In genomic region chr19:2633693-2634075, GRCh38 we compare ENCODE assay signal across 19 cellular contexts.
A peak's percentile ranks its signal among the peaks of the same experiment; 100 is the strongest.
DNase-seq lines count a peak whose midpoint lies in the region; ATAC-seq, FAIRE-seq and TF ChIP-seq lines count a peak whose summit lies in the region.
"Had no signal": no experiment of that assay in that cellular context is flagged by ENCODE, and none has a peak within 500 bp of the region (broad histone marks: within the 10 kb centered on the region; RNA-seq: fewer than 3 reads in every experiment).

No MANE protein-coding gene starts in this region.

- no peak overlapping the region; the same call in 1 of the 2 replicates for H2AFZ ChIP-seq in GM12878 (ENCODE audit: control insufficient read depth, low read depth, low read length)
- peak overlapping the region; percentile 48 for H2AFZ ChIP-seq in neuronal stem cell (ENCODE audit: low read length)
- H2AFZ ChIP-seq: GM23248 had no signal

- 3% methylated on average over 12 of the region's 12 CpGs for WGBS in GM12878 (ENCODE audit: insufficient coverage, insufficient replicate concordance, low lambda C conversion rate, missing lambda C conversion rate)
- WGBS in neuronal stem cell (ENCODE audit: extremely low coverage in 2 of 2, insufficient read length in 2 of 2, insufficient replicate concordance in 1 of 2), 2 donors, result no CpG with 5 or more reads among the region's 12 CpGs

- peaks cover 11% of the 10 kb centered on the region for H3K9me3 Mint-ChIP-seq in natural killer cell treated with Interleukin-12 subunit alpha and Interleukin-12 subunit beta and Interleukin-15 and Interleukin-18, amount 100 ng/mL, for 72 hours
- no peaks in the 10 kb centered on the region for H3K9me3 Mint-ChIP-seq in natural killer cell

- peaks cover 14% of the 10 kb centered on the region for H3K9me3 ChIP-seq in GM12878 (replicated peaks; ENCODE audit: control insufficient read depth, insufficient read depth, low read length)
- H3K9me3 ChIP-seq in neuronal stem cell (replicated peaks in 1 of 2; ENCODE audit: control insufficient read depth in 2 of 2, insufficient read depth in 1 of 2, low read depth in 1 of 2, low read length in 2 of 2), result peaks cover 0 to 5% of the 10 kb centered on the region in 2 donors
- peaks cover 0 to 10% (median 0%) of the 10 kb centered on the region in 4 donors for H3K9me3 ChIP-seq in Peyer's patch
- H3K9me3 ChIP-seq in mucosa of descending colon, result peaks cover 13% of the 10 kb centered on the region

- H4K8ac ChIP-seq in neuronal stem cell (ENCODE audit: low read depth, low read length), result no peak overlapping the region

- H3K4me3 Mint-ChIP-seq in natural killer cell treated with Interleukin-12 subunit alpha and Interleukin-12 subunit beta and Interleukin-15 and Interleukin-18, amount 100 ng/mL, for 72 hours, result no peak overlapping the region
- no peak overlapping the region for H3K4me3 Mint-ChIP-seq in natural killer cell

- no peak overlapping the region for H2BK5ac ChIP-seq in neuronal stem cell (ENCODE audit: low read length)

- no peaks in the 10 kb centered on the region for H4K20me1 ChIP-seq in GM12878 (ENCODE audit: control insufficient read depth, insufficient read depth)

- SMC1A ChIA-PET in GM12878 (lab: Charles Lee; ENCODE audit: uncharacterized antibody, unreplicated experiment), result interaction anchor here (1.3 kb wide), 1 partner anchor 157 kb away, joined by 4 read pairs; no protein-coding TSS in a partner anchor

- no peaks in the 10 kb centered on the region for H3K79me1 ChIP-seq in neuronal stem cell (ENCODE audit: low read depth, low read length)

- TF ChIP-seq POLR2A in GM12878 (IDR thresholded peaks at IDR 0.05; ENCODE audit: low read depth, low read length) (no peak), Peyer's patch (IDR thresholded peaks at IDR 0.05) (no peak)

- TF ChIP-seq CTCF in natural killer cell (IDR thresholded peaks at IDR 0.05) (no peak), GM12878 (IDR thresholded peaks at IDR 0.05 in 2 of 3, conservative IDR thresholded peaks at IDR 0.05 in 1 of 3; ENCODE audit: control insufficient read depth in 2 of 3, extremely low read depth in 1 of 3, insufficient read depth in 1 of 3, low read depth in 3 of 3, low read length in 3 of 3) (no peak), Peyer's patch (IDR thresholded peaks at IDR 0.05) (no peak), mucosa of descending colon (IDR thresholded peaks at IDR 0.05) (no peak)

- FAIRE-seq in GM12878 (lab: Jason Lieb, UNC), result no peak
- FAIRE-seq: GM12891, small intestine, urothelium cell line had no signal

- H3K4me1 Mint-ChIP-seq in natural killer cell treated with Interleukin-12 subunit alpha and Interleukin-12 subunit beta and Interleukin-15 and Interleukin-18, amount 100 ng/mL, for 72 hours (ENCODE audit: low read depth in 2 of 2), result peaks cover 23 to 35% of the 10 kb centered on the region in 2 donors
- H3K4me1 Mint-ChIP-seq in natural killer cell, result peaks cover 30 to 43% of the 10 kb centered on the region in 2 donors

- H2BK12ac ChIP-seq in neuronal stem cell (ENCODE audit: low read length), result no peak overlapping the region

- BruUV-seq in GM12878 (replicated peaks; lab: Mats Ljungman, UMichigan), result no TSS peak

- H3K27me3 ChIP-seq in GM12878 (replicated peaks in 1 of 2; ENCODE audit: control insufficient read depth in 2 of 2, insufficient read depth in 2 of 2, low read length in 1 of 2), result no peaks in the 10 kb centered on the region
- H3K27me3 ChIP-seq in neuronal stem cell (ENCODE audit: control insufficient read depth in 3 of 3, insufficient read depth in 3 of 3, low read depth in 1 of 3, low read length in 3 of 3), result peaks cover 0 to 7% (median 0%) of the 10 kb centered on the region in 3 experiments
- no peaks in the 10 kb centered on the region for H3K27me3 ChIP-seq in Peyer's patch
- H3K27me3 ChIP-seq: breast epithelium had no signal

- H3K4me3 ChIP-seq in GM12878 (no peak overlapping the region), neuronal stem cell (ENCODE audit: low read length in 2 of 2) (no peak overlapping the region), Peyer's patch (no peak overlapping the region), mucosa of descending colon (no peak overlapping the region)
- H3K4me3 ChIP-seq: GM23248 had no signal

- no peak overlapping the region for H2BK120ac ChIP-seq in neuronal stem cell (ENCODE audit: low read depth, low read length)

- H3K9ac ChIP-seq in GM12878 (ENCODE audit: control insufficient read depth, insufficient read depth, low read length) (no peak overlapping the region), neuronal stem cell (ENCODE audit: low read depth, low read length, poor library complexity) (no peak overlapping the region)
- H3K9ac ChIP-seq: GM23248 had no signal

- H3K36me3 ChIP-seq in GM12878 (ENCODE audit: control insufficient read depth in 2 of 2, insufficient read depth in 2 of 2, low read length in 1 of 2) (no peaks in the 10 kb centered on the region), neuronal stem cell (replicated peaks in 1 of 2; ENCODE audit: control insufficient read depth in 2 of 2, insufficient read depth in 2 of 2, low read length in 2 of 2) (no peaks in the 10 kb centered on the region), Peyer's patch (no peaks in the 10 kb centered on the region), mucosa of descending colon (ENCODE audit: low read depth) (no peaks in the 10 kb centered on the region)
- H3K36me3 ChIP-seq: breast epithelium had no signal

- no peak overlapping the region for H4K91ac ChIP-seq in neuronal stem cell (ENCODE audit: low read depth, low read length, poor library complexity)

- POLR2A ChIA-PET in GM12878 (lab: Charles Lee), result interaction anchor here (1.1 to 1.9 kb wide), 3 partner anchors 13 to 158 kb away, joined by 3 to 6 read pairs (median 5); partner anchors contain the start of gene GADD45B

- in situ Hi-C loops in GM12878 (cut with MboI), result no loop called here

- H3K27me3 Mint-ChIP-seq in natural killer cell treated with Interleukin-12 subunit alpha and Interleukin-12 subunit beta and Interleukin-15 and Interleukin-18, amount 100 ng/mL, for 72 hours, result no peaks in the 10 kb centered on the region
- peaks cover 0 to 2% of the 10 kb centered on the region in 2 donors for H3K27me3 Mint-ChIP-seq in natural killer cell (ENCODE audit: low read depth in 2 of 2)

- intact Hi-C loops in natural killer cell (cut with micrococcal nuclease), result no loop called here
- intact Hi-C loops in GM12878 (cut with micrococcal nuclease; ENCODE audit: unreplicated experiment), result no loop called here
- intact Hi-C loops in mucosa of descending colon (cut with DNase I, micrococcal nuclease), result no loop called here

- H3K27ac Mint-ChIP-seq in natural killer cell treated with Interleukin-12 subunit alpha and Interleukin-12 subunit beta and Interleukin-15 and Interleukin-18, amount 100 ng/mL, for 72 hours, result peak overlapping the region; percentile 23 to 29
- no peak overlapping the region for H3K27ac Mint-ChIP-seq in natural killer cell
- H3K27ac Mint-ChIP-seq: activated naive CD4-positive, alpha-beta T cell treated with anti-CD3 and anti-CD28 coated beads, Interleukin-2, amount 50 U/mL, for 72 hours had no signal

- RAD21 ChIA-PET in GM12878 (lab: Charles Lee; ENCODE audit: unreplicated experiment), result interaction anchor here (1.8 to 2.0 kb wide), 3 partner anchors 13 to 161 kb away, joined by 4 to 8 read pairs (median 5); partner anchors contain the start of gene GADD45B

- H3K18ac ChIP-seq in neuronal stem cell (ENCODE audit: low read length), result no peak overlapping the region

- no peak for TF ChIP-seq RAD21 in GM12878 (IDR thresholded peaks at IDR 0.05; ENCODE audit: insufficient read depth, low read depth, low read length)

- TF ChIP-seq EP300 in GM12878 (IDR thresholded peaks at IDR 0.05; ENCODE audit: borderline replicate concordance in 1 of 2, control insufficient read depth in 1 of 2, low read depth in 2 of 2, low read length in 2 of 2), result no peak

- H2AK5ac ChIP-seq in neuronal stem cell (ENCODE audit: low read depth, low read length), result no peak overlapping the region

- H3K4ac ChIP-seq in neuronal stem cell (ENCODE audit: low read length), result no peak overlapping the region

- H3K14ac ChIP-seq in neuronal stem cell (ENCODE audit: low read length), result no peak overlapping the region

- peak overlapping the region; percentile 31; the same call in 1 of the 2 replicates for H3K4me2 ChIP-seq in GM12878 (ENCODE audit: control insufficient read depth, insufficient read depth)
- no peak overlapping the region for H3K4me2 ChIP-seq in neuronal stem cell (ENCODE audit: insufficient read depth, low read length, poor library complexity, severe bottlenecking)

- ATAC-seq in natural killer cell treated with Interleukin-12 subunit alpha and Interleukin-12 subunit beta and Interleukin-15 and Interleukin-18, amount 100 ng/mL, for 72 hours, result no peak
- ATAC-seq in natural killer cell, result no peak
- peak; percentile 19 for ATAC-seq in GM12878
- no peak for ATAC-seq in mucosa of descending colon
- ATAC-seq: activated naive CD4-positive, alpha-beta T cell treated with anti-CD3 and anti-CD28 coated beads, Interleukin-2, amount 50 U/mL, for 72 hours had no signal

- H3K27ac ChIP-seq in GM12878 (ENCODE audit: control insufficient read depth, insufficient read depth) (no peak overlapping the region), neuronal stem cell (replicated peaks; ENCODE audit: low read length) (no peak overlapping the region), Peyer's patch (peak overlapping the region in 2 of 4 donors; percentile 21 to 38)
- H3K27ac ChIP-seq: breast epithelium, GM23248 had no signal

- CTCF ChIA-PET in GM12878 (lab: Yijun Ruan, JAX), result interaction anchor here (1.5 to 9.0 kb wide), 2 partner anchors 15 to 241 kb away, joined by 3 to 318 read pairs; no protein-coding TSS in a partner anchor

- H3K23ac ChIP-seq in neuronal stem cell (ENCODE audit: low read depth, low read length, poor library complexity), result no peak overlapping the region

- H3K36me3 Mint-ChIP-seq in natural killer cell treated with Interleukin-12 subunit alpha and Interleukin-12 subunit beta and Interleukin-15 and Interleukin-18, amount 100 ng/mL, for 72 hours, result peaks cover 6% of the 10 kb centered on the region
- no peaks in the 10 kb centered on the region for H3K36me3 Mint-ChIP-seq in natural killer cell

- no peak for DNase-seq in natural killer cell treated with Interleukin-12 subunit alpha and Interleukin-12 subunit beta and Interleukin-15 and Interleukin-18, amount 100 ng/mL, for 72 hours (ENCODE audit: low spot score)
- DNase-seq in natural killer cell (no peak), GM12878 (ENCODE audit: low read depth, low spot score) (no peak), neuronal stem cell (ENCODE audit: low spot score) (no peak), Peyer's patch (no peak), OCI-M2 (lab: John Stamatoyannopoulos, UW; ENCODE audit: unreplicated experiment) (no peak), AG08396 (ENCODE audit: low spot score) (no peak), mucosa of descending colon (no peak)
- DNase-seq: COR-L47; effector memory CD4-positive, alpha-beta T cell; hippocampal formation; KBM-7; SHP77; small intestine had no signal

- peaks cover 4% of the 10 kb centered on the region for H3K79me2 ChIP-seq in GM12878 (ENCODE audit: control insufficient read depth, insufficient read depth, low read length)

- H3K4me1 ChIP-seq in GM12878 (ENCODE audit: control insufficient read depth, insufficient read depth, low read length) (peaks cover 34% of the 10 kb centered on the region), neuronal stem cell (ENCODE audit: control insufficient read depth in 2 of 2, insufficient read depth in 1 of 2, low read depth in 1 of 2, low read length in 2 of 2) (peaks cover 0 to 4% of the 10 kb centered on the region in 2 donors), Peyer's patch (peaks cover 4 to 20% (median 9%) of the 10 kb centered on the region in 4 donors), mucosa of descending colon (ENCODE audit: low read depth) (no peaks in the 10 kb centered on the region)

- H2BK15ac ChIP-seq in neuronal stem cell (ENCODE audit: low read length), result no peak overlapping the region

Comparison
In these comparisons a context has a peak if more than half of its experiments do, and no peak if none do; other contexts are left out.
1. H3K27ac Mint-ChIP-seq: peak in natural killer cell treated with Interleukin-12 subunit alpha and Interleukin-12 subunit beta and Interleukin-15 and Interleukin-18, amount 100 ng/mL, for 72 hours (2 of 2); none in natural killer cell (0 of 2).